In genomic region chr12:107631715-107632114, GRCh38 we compare ENCODE assay signal across 1 cellular context.
TF ChIP-seq lines count a peak whose summit lies in the region.

No MANE protein-coding gene starts in this region.

TF ChIP-seq in HepG2, 621 proteins besides CTCF, POLR2A, EP300 and RAD21 (continued from another document and continues in another):
- no peak for TF ChIP-seq PATZ1 (CRISPR knock-in tag; IDR thresholded peaks at IDR 0.05)
- no peak for TF ChIP-seq ZNF580 (CRISPR knock-in tag; IDR thresholded peaks at IDR 0.05; ENCODE audit: borderline replicate concordance, low read depth)
- TF ChIP-seq PCBP1 (IDR thresholded peaks at IDR 0.05; ENCODE audit: borderline replicate concordance, low read depth, low read length) = no peak
- TF ChIP-seq MBNL3 (CRISPR knock-in tag; conservative IDR thresholded peaks at IDR 0.05) = no peak
- TF ChIP-seq ISX (CRISPR knock-in tag; conservative IDR thresholded peaks at IDR 0.05) = no peak
- no peak for TF ChIP-seq ZNF230 (CRISPR knock-in tag; IDR thresholded peaks at IDR 0.05)
- no peak for TF ChIP-seq ZNF646 (CRISPR knock-in tag; IDR thresholded peaks at IDR 0.05)
- TF ChIP-seq CBX1 (IDR thresholded peaks at IDR 0.05; ENCODE audit: low read depth) = no peak
- TF ChIP-seq ZNF383 (CRISPR knock-in tag; IDR thresholded peaks at IDR 0.05; ENCODE audit: borderline replicate concordance) = no peak
- TF ChIP-seq ZNF280B (CRISPR knock-in tag; IDR thresholded peaks at IDR 0.05; ENCODE audit: borderline replicate concordance) = no peak
- no peak for TF ChIP-seq BORCS8-MEF2B (CRISPR knock-in tag; IDR thresholded peaks at IDR 0.05)
- TF ChIP-seq HNF4G (IDR thresholded peaks at IDR 0.05; ENCODE audit: borderline replicate concordance, low read depth, low read length) = no peak
- no peak for TF ChIP-seq HNF4G (CRISPR knock-in tag; IDR thresholded peaks at IDR 0.05; ENCODE audit: borderline replicate concordance, low read depth)
- no peak for TF ChIP-seq HDAC6 (IDR thresholded peaks at IDR 0.05; ENCODE audit: low read depth, low read length)
- no peak for TF ChIP-seq ZNF564 (CRISPR knock-in tag; IDR thresholded peaks at IDR 0.05)
- no peak for TF ChIP-seq ZNF703 (CRISPR knock-in tag; IDR thresholded peaks at IDR 0.05; ENCODE audit: borderline replicate concordance)
- TF ChIP-seq ZNF34 (CRISPR knock-in tag; IDR thresholded peaks at IDR 0.05; ENCODE audit: borderline replicate concordance) = no peak
- no peak for TF ChIP-seq WIZ (CRISPR knock-in tag; IDR thresholded peaks at IDR 0.05)
- TF ChIP-seq NPAS2 (CRISPR knock-in tag; IDR thresholded peaks at IDR 0.05; ENCODE audit: borderline replicate concordance) = no peak
- TF ChIP-seq JARID2 (CRISPR knock-in tag; IDR thresholded peaks at IDR 0.05; ENCODE audit: insufficient replicate concordance) = no peak
- peak; percentile 60; the same call in 1 of the 2 replicates for TF ChIP-seq TFAP4 (IDR thresholded peaks at IDR 0.05; ENCODE audit: borderline replicate concordance, low read depth)
- TF ChIP-seq ZNF264 (CRISPR knock-in tag; IDR thresholded peaks at IDR 0.05) = no peak
- TF ChIP-seq ZNF597 (CRISPR knock-in tag; IDR thresholded peaks at IDR 0.05) = no peak
- no peak for TF ChIP-seq SP4 (CRISPR knock-in tag; IDR thresholded peaks at IDR 0.05)
- TF ChIP-seq MED1 (CRISPR knock-in tag; IDR thresholded peaks at IDR 0.05) = no peak
- TF ChIP-seq ZNF232 (CRISPR knock-in tag; IDR thresholded peaks at IDR 0.05; ENCODE audit: borderline replicate concordance) = no peak
- TF ChIP-seq HOXA5 (CRISPR knock-in tag; IDR thresholded peaks at IDR 0.05) = no peak
- no peak for TF ChIP-seq MIER2 (CRISPR knock-in tag; IDR thresholded peaks at IDR 0.05)
- TF ChIP-seq RXRA (CRISPR knock-in tag; IDR thresholded peaks at IDR 0.05) = peak; percentile 45; the same call in 1 of the 2 replicates
- no peak for TF ChIP-seq SMAD3 (CRISPR knock-in tag; IDR thresholded peaks at IDR 0.05)
- TF ChIP-seq ZBTB10 (CRISPR knock-in tag; IDR thresholded peaks at IDR 0.05; ENCODE audit: borderline replicate concordance) = no peak
- no peak for TF ChIP-seq THRA (CRISPR knock-in tag; IDR thresholded peaks at IDR 0.05; ENCODE audit: borderline replicate concordance)
- TF ChIP-seq ZNF451 (CRISPR knock-in tag; IDR thresholded peaks at IDR 0.05) = no peak
- no peak for TF ChIP-seq ZBTB37 (CRISPR knock-in tag; IDR thresholded peaks at IDR 0.05)
- no peak for TF ChIP-seq ZFYVE20 (CRISPR knock-in tag; IDR thresholded peaks at IDR 0.05; ENCODE audit: borderline replicate concordance, low read depth)
- TF ChIP-seq PHB2 (IDR thresholded peaks at IDR 0.05; ENCODE audit: partially characterized antibody) = no peak
- no peak for TF ChIP-seq CEBPZ (IDR thresholded peaks at IDR 0.05; ENCODE audit: low read length)
- no peak for TF ChIP-seq ZNF251 (CRISPR knock-in tag; IDR thresholded peaks at IDR 0.05)
- no peak for TF ChIP-seq ZNF562 (CRISPR knock-in tag; IDR thresholded peaks at IDR 0.05; ENCODE audit: borderline replicate concordance)
- TF ChIP-seq CREM (IDR thresholded peaks at IDR 0.05) = no peak
- no peak for TF ChIP-seq CREM (CRISPR knock-in tag; IDR thresholded peaks at IDR 0.05)
- TF ChIP-seq SMYD3 (CRISPR knock-in tag; IDR thresholded peaks at IDR 0.05) = no peak
- no peak for TF ChIP-seq RFX1 (IDR thresholded peaks at IDR 0.05)
